Comparison of ENCODE assay signal across 13 cellular contexts in the genomic region with DNA sequence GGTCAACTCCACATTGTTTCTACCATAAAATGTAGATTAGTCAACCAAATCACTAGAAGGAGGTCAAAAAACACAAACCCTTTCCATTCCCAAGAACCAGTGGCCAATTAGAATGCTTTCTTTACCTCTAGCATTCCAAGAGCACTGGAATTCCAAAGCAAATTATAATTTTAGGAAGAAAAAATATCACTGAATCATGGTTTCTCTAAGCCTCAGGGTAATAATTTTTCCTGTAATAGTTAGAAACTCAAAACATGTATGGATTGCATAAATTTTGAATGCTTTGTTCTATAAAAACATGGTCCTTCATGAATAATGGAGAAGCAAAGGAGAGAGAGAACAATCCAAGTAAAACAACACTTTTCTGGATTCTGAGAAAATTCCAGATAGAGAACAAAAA. TPM values are rescaled to one million over a fixed set of nuclear protein-coding genes. Genes with fewer than 3 reads are reported as not detected.
DNase-seq lines count a peak whose midpoint lies in the region; ATAC-seq and TF ChIP-seq lines count a peak whose summit lies in the region.
"Had no signal": no experiment of that assay in that cellular context is flagged by ENCODE, and none has a peak within 500 bp of the region (broad histone marks: within the 10 kb centered on the region; RNA-seq: fewer than 3 reads in every experiment).

No MANE protein-coding gene starts in this region.

- POLR2A ChIA-PET in activated CD8-positive, alpha-beta T cell treated with anti-CD3 and anti-CD28 coated beads for 36 hours (lab: Charles Lee) = interaction anchor here (1.4 to 2.6 kb wide), 3 partner anchors 10 to 12 kb away, joined by 5 to 10 read pairs (median 5); no protein-coding TSS in a partner anchor
- POLR2A ChIA-PET in activated CD8-positive, alpha-beta T cell treated with anti-CD3 and anti-CD28 coated beads, Interleukin-2, amount 10 ng/mL, durations not matched to agents 7 days and 5 days (lab: Charles Lee) = interaction anchor here (1.1 kb wide), 1 partner anchor 15 kb away, joined by 3 read pairs; no protein-coding TSS in a partner anchor
- POLR2A ChIA-PET in CD4-positive, alpha-beta T cell (lab: Charles Lee) = interaction anchor here (0.8 to 1.3 kb wide), 2 partner anchors 11 to 43 kb away, joined by 3 read pairs; no protein-coding TSS in a partner anchor
- POLR2A ChIA-PET in naive thymus-derived CD8-positive, alpha-beta T cell (lab: Charles Lee) = interaction anchor here (1.9 to 3.2 kb wide), 2 partner anchors 10 to 13 kb away, joined by 13 read pairs; no protein-coding TSS in a partner anchor

- H3K4me1 ChIP-seq in heart right ventricle = no peaks in the 10 kb centered on the region
- H3K4me1 ChIP-seq: A549 had no signal

- peaks cover 82% of the 10 kb centered on the region for H3K4me1 Mint-ChIP-seq in activated CD8-positive, alpha-beta T cell treated with anti-CD3 and anti-CD28 coated beads for 36 hours (ENCODE audit: low read depth)
- H3K4me1 Mint-ChIP-seq in activated CD8-positive, alpha-beta T cell treated with anti-CD3 and anti-CD28 coated beads, Interleukin-2, amount 10 ng/mL, durations not matched to agents 7 days and 5 days (ENCODE audit: low read depth) = peaks cover 74% of the 10 kb centered on the region
- peaks cover 90% of the 10 kb centered on the region for H3K4me1 Mint-ChIP-seq in CD4-positive, alpha-beta T cell (ENCODE audit: low read depth)
- H3K4me1 Mint-ChIP-seq in activated T-helper 1 cell treated with anti-CD3 and anti-CD28 coated beads, Interleukin-12 subunit alpha, Interleukin-12 subunit beta, Interleukin-2, Interleukin-4 antibody, amounts not matched to agents 30 ng/mL and 10 ng/mL and 1 ng/mL, durations not matched to agents 14 hours and 24 hours and 36 hours (ENCODE audit: low read depth) = peaks cover 64% of the 10 kb centered on the region
- peaks cover 42 to 89% (median 87%) of the 10 kb centered on the region in 4 donors for H3K4me1 Mint-ChIP-seq in naive thymus-derived CD8-positive, alpha-beta T cell

- TF ChIP-seq CTCF in activated CD8-positive, alpha-beta T cell treated with anti-CD3 and anti-CD28 coated beads for 36 hours (IDR thresholded peaks at IDR 0.05) = no peak
- TF ChIP-seq CTCF in CD4-positive, alpha-beta T cell (IDR thresholded peaks at IDR 0.05) = no peak
- no peak for TF ChIP-seq CTCF in heart right ventricle (IDR thresholded peaks at IDR 0.05)

- no peaks in the 10 kb centered on the region for H3K9me3 ChIP-seq in CD4-positive, alpha-beta T cell (ENCODE audit: control insufficient read depth, low read length)
- H3K9me3 ChIP-seq in heart right ventricle = no peaks in the 10 kb centered on the region
- H3K9me3 ChIP-seq: A549 had no signal

- no peak for DNase-seq in activated CD8-positive, alpha-beta T cell treated with anti-CD3 and anti-CD28 coated beads for 36 hours
- DNase-seq in activated CD8-positive, alpha-beta T cell treated with anti-CD3 and anti-CD28 coated beads, Interleukin-2, amount 10 ng/mL, durations not matched to agents 7 days and 5 days = no peak
- DNase-seq in CD4-positive, alpha-beta T cell = no peak
- no peak for DNase-seq in activated T-helper 1 cell treated with anti-CD3 and anti-CD28 coated beads, Interleukin-12 subunit alpha, Interleukin-12 subunit beta, Interleukin-2, Interleukin-4 antibody, amounts not matched to agents 30 ng/mL and 10 ng/mL and 1 ng/mL, durations not matched to agents 14 hours and 24 hours and 36 hours (ENCODE audit: low spot score)
- no peak for DNase-seq in naive thymus-derived CD8-positive, alpha-beta T cell
- no peak for DNase-seq in NCI-H1436 (lab: John Stamatoyannopoulos, UW)
- no peak for DNase-seq in heart right ventricle
- DNase-seq: KG1, NCI-H1048, NCI-H226, NCI-H526 had no signal

- H3K4me3 Mint-ChIP-seq in activated CD8-positive, alpha-beta T cell treated with anti-CD3 and anti-CD28 coated beads for 36 hours = peak overlapping the region; percentile 23
- H3K4me3 Mint-ChIP-seq in activated CD8-positive, alpha-beta T cell treated with anti-CD3 and anti-CD28 coated beads, Interleukin-2, amount 10 ng/mL, durations not matched to agents 7 days and 5 days = no peak overlapping the region
- peak overlapping the region; percentile 13 for H3K4me3 Mint-ChIP-seq in CD4-positive, alpha-beta T cell
- no peak overlapping the region for H3K4me3 Mint-ChIP-seq in activated T-helper 1 cell treated with anti-CD3 and anti-CD28 coated beads, Interleukin-12 subunit alpha, Interleukin-12 subunit beta, Interleukin-2, Interleukin-4 antibody, amounts not matched to agents 30 ng/mL and 10 ng/mL and 1 ng/mL, durations not matched to agents 14 hours and 24 hours and 36 hours
- peak overlapping the region; percentile 6 to 84 (median 64) for H3K4me3 Mint-ChIP-seq in naive thymus-derived CD8-positive, alpha-beta T cell

- no peak for ATAC-seq in activated CD8-positive, alpha-beta T cell treated with anti-CD3 and anti-CD28 coated beads for 36 hours
- ATAC-seq in activated CD8-positive, alpha-beta T cell treated with anti-CD3 and anti-CD28 coated beads, Interleukin-2, amount 10 ng/mL, durations not matched to agents 7 days and 5 days = no peak
- no peak for ATAC-seq in CD4-positive, alpha-beta T cell (ENCODE audit: poor library complexity)
- ATAC-seq in naive thymus-derived CD8-positive, alpha-beta T cell = no peak
- ATAC-seq in HG03139 (IDR thresholded peaks at IDR 0.05; ENCODE audit: unreplicated experiment) (no peak), heart right ventricle (no peak)
- ATAC-seq: A549 had no signal

- H3K9me3 Mint-ChIP-seq in activated CD8-positive, alpha-beta T cell treated with anti-CD3 and anti-CD28 coated beads for 36 hours = peaks cover 5% of the 10 kb centered on the region
- H3K9me3 Mint-ChIP-seq in activated CD8-positive, alpha-beta T cell treated with anti-CD3 and anti-CD28 coated beads, Interleukin-2, amount 10 ng/mL, durations not matched to agents 7 days and 5 days (ENCODE audit: insufficient read depth) = no peaks in the 10 kb centered on the region
- no peaks in the 10 kb centered on the region for H3K9me3 Mint-ChIP-seq in CD4-positive, alpha-beta T cell
- peaks cover 4% of the 10 kb centered on the region for H3K9me3 Mint-ChIP-seq in activated T-helper 1 cell treated with anti-CD3 and anti-CD28 coated beads, Interleukin-12 subunit alpha, Interleukin-12 subunit beta, Interleukin-2, Interleukin-4 antibody, amounts not matched to agents 30 ng/mL and 10 ng/mL and 1 ng/mL, durations not matched to agents 14 hours and 24 hours and 36 hours
- H3K9me3 Mint-ChIP-seq in naive thymus-derived CD8-positive, alpha-beta T cell = no peaks in the 10 kb centered on the region

- CTCF ChIA-PET in activated CD8-positive, alpha-beta T cell treated with anti-CD3 and anti-CD28 coated beads for 36 hours (lab: Charles Lee) = interaction anchor here (1.2 to 2.2 kb wide), 3 partner anchors 10 to 17 kb away, joined by 3 to 9 read pairs (median 6); no protein-coding TSS in a partner anchor
- CTCF ChIA-PET in activated CD8-positive, alpha-beta T cell treated with anti-CD3 and anti-CD28 coated beads, Interleukin-2, amount 10 ng/mL, durations not matched to agents 7 days and 5 days (lab: Charles Lee) = interaction anchor here (0.7 to 1.2 kb wide), 2 partner anchors 14 to 22 kb away, joined by 3 read pairs; no protein-coding TSS in a partner anchor
- CTCF ChIA-PET in CD4-positive, alpha-beta T cell (lab: Charles Lee) = no interaction called here

- peak overlapping the region; percentile 60 for H3K27ac ChIP-seq in CD4-positive, alpha-beta T cell (ENCODE audit: low read depth, low read length)
- no peak overlapping the region for H3K27ac ChIP-seq in heart right ventricle
- H3K27ac ChIP-seq: A549 had no signal

- intact Hi-C loops in activated CD8-positive, alpha-beta T cell treated with anti-CD3 and anti-CD28 coated beads for 36 hours (cut with micrococcal nuclease) = no loop called here
- intact Hi-C loops in CD4-positive, alpha-beta T cell (cut with DNase I, micrococcal nuclease) = no loop called here
- intact Hi-C loops in activated T-helper 1 cell treated with anti-CD3 and anti-CD28 coated beads, Interleukin-12 subunit alpha, Interleukin-12 subunit beta, Interleukin-2, Interleukin-4 antibody, amounts not matched to agents 30 ng/mL and 10 ng/mL and 1 ng/mL, durations not matched to agents 14 hours and 24 hours and 36 hours (cut with micrococcal nuclease) = no loop called here
- intact Hi-C loops in heart right ventricle (cut with DNase I) = no loop called here

- H3K27ac Mint-ChIP-seq in activated CD8-positive, alpha-beta T cell treated with anti-CD3 and anti-CD28 coated beads for 36 hours = peak overlapping the region; percentile 92
- no peak overlapping the region for H3K27ac Mint-ChIP-seq in activated CD8-positive, alpha-beta T cell treated with anti-CD3 and anti-CD28 coated beads, Interleukin-2, amount 10 ng/mL, durations not matched to agents 7 days and 5 days
- peak overlapping the region; percentile 98 for H3K27ac Mint-ChIP-seq in CD4-positive, alpha-beta T cell
- peak overlapping the region; percentile 14 for H3K27ac Mint-ChIP-seq in activated T-helper 1 cell treated with anti-CD3 and anti-CD28 coated beads, Interleukin-12 subunit alpha, Interleukin-12 subunit beta, Interleukin-2, Interleukin-4 antibody, amounts not matched to agents 30 ng/mL and 10 ng/mL and 1 ng/mL, durations not matched to agents 14 hours and 24 hours and 36 hours
- H3K27ac Mint-ChIP-seq in naive thymus-derived CD8-positive, alpha-beta T cell = peak overlapping the region; percentile 70 to 95 (median 88)

- H3K36me3 Mint-ChIP-seq in activated CD8-positive, alpha-beta T cell treated with anti-CD3 and anti-CD28 coated beads for 36 hours (ENCODE audit: low read depth) = peaks cover 61% of the 10 kb centered on the region
- H3K36me3 Mint-ChIP-seq in activated CD8-positive, alpha-beta T cell treated with anti-CD3 and anti-CD28 coated beads, Interleukin-2, amount 10 ng/mL, durations not matched to agents 7 days and 5 days (ENCODE audit: low read depth) = peaks cover 75% of the 10 kb centered on the region
- H3K36me3 Mint-ChIP-seq in CD4-positive, alpha-beta T cell (ENCODE audit: low read depth) = peaks cover 95% of the 10 kb centered on the region
- H3K36me3 Mint-ChIP-seq in activated T-helper 1 cell treated with anti-CD3 and anti-CD28 coated beads, Interleukin-12 subunit alpha, Interleukin-12 subunit beta, Interleukin-2, Interleukin-4 antibody, amounts not matched to agents 30 ng/mL and 10 ng/mL and 1 ng/mL, durations not matched to agents 14 hours and 24 hours and 36 hours (ENCODE audit: low read depth) = peaks cover 48% of the 10 kb centered on the region
- H3K36me3 Mint-ChIP-seq in naive thymus-derived CD8-positive, alpha-beta T cell = peaks cover 8 to 86% (median 37%) of the 10 kb centered on the region in 3 donors

- H3K27me3 Mint-ChIP-seq in activated CD8-positive, alpha-beta T cell treated with anti-CD3 and anti-CD28 coated beads for 36 hours = no peaks in the 10 kb centered on the region
- H3K27me3 Mint-ChIP-seq in activated CD8-positive, alpha-beta T cell treated with anti-CD3 and anti-CD28 coated beads, Interleukin-2, amount 10 ng/mL, durations not matched to agents 7 days and 5 days (ENCODE audit: low read depth) = no peaks in the 10 kb centered on the region
- H3K27me3 Mint-ChIP-seq in CD4-positive, alpha-beta T cell = no peaks in the 10 kb centered on the region
- H3K27me3 Mint-ChIP-seq in activated T-helper 1 cell treated with anti-CD3 and anti-CD28 coated beads, Interleukin-12 subunit alpha, Interleukin-12 subunit beta, Interleukin-2, Interleukin-4 antibody, amounts not matched to agents 30 ng/mL and 10 ng/mL and 1 ng/mL, durations not matched to agents 14 hours and 24 hours and 36 hours (ENCODE audit: insufficient read depth) = no peaks in the 10 kb centered on the region
- no peaks in the 10 kb centered on the region for H3K27me3 Mint-ChIP-seq in naive thymus-derived CD8-positive, alpha-beta T cell

- no peaks in the 10 kb centered on the region for H3K36me3 ChIP-seq in heart right ventricle

- H3K27me3 ChIP-seq in CD4-positive, alpha-beta T cell (ENCODE audit: control insufficient read depth, insufficient read depth, low read length) = no peaks in the 10 kb centered on the region
- H3K27me3 ChIP-seq in heart right ventricle = peaks cover 0 to 7% (median 0%) of the 10 kb centered on the region in 7 donors

- H3K4me3 ChIP-seq in heart right ventricle = no peak overlapping the region
- H3K4me3 ChIP-seq: A549 had no signal

RNA-seq across cellular contexts. Expression of a gene that starts 39.5 kb away (rescaled TPM):
- total RNA-seq in activated CD8-positive, alpha-beta T cell treated with anti-CD3 and anti-CD28 coated beads for 36 hours = 100 to 1,000 TPM; 178 to 182 TPM
- 100 to 1,000 TPM; 205 to 246 TPM for total RNA-seq in activated CD8-positive, alpha-beta T cell treated with anti-CD3 and anti-CD28 coated beads, Interleukin-2, amount 10 ng/mL, durations not matched to agents 7 days and 5 days
- 100 to 1,000 TPM; 409 to 438 TPM for total RNA-seq in CD4-positive, alpha-beta T cell
- 133 and 139 TPM in 2 replicates for total RNA-seq in activated T-helper 1 cell treated with anti-CD3 and anti-CD28 coated beads, Interleukin-12 subunit alpha, Interleukin-12 subunit beta, Interleukin-2, Interleukin-4 antibody, amounts not matched to agents 30 ng/mL and 10 ng/mL and 1 ng/mL, durations not matched to agents 14 hours and 24 hours and 36 hours
- total RNA-seq in naive thymus-derived CD8-positive, alpha-beta T cell = 100 to 1,000 TPM; 828 to 859 TPM
- polyA plus RNA-seq in naive thymus-derived CD8-positive, alpha-beta T cell = 100 to 1,000 TPM; 400 to 836 (median 554) TPM
- 1 to 10 TPM in 4 of 10 donors, under 1 TPM in 5, not detected in 1; 0.35 to 4.6 (median 0.90) TPM for total RNA-seq in heart right ventricle
- polyA plus RNA-seq in heart right ventricle = under 1 TPM; 0.22 to 0.68 TPM
- polyA plus RNA-seq: A549 had no signal

Comparison
In these comparisons a context has a peak if more than half of its experiments do, and no peak if none do; other contexts are left out.
1. H3K4me3 Mint-ChIP-seq: peak in activated CD8-positive, alpha-beta T cell treated with anti-CD3 and anti-CD28 coated beads for 36 hours (single experiment), CD4-positive, alpha-beta T cell (single experiment) and naive thymus-derived CD8-positive, alpha-beta T cell (10 of 10); none in activated CD8-positive, alpha-beta T cell treated with anti-CD3 and anti-CD28 coated beads, Interleukin-2, amount 10 ng/mL, durations not matched to agents 7 days and 5 days (single experiment) and activated T-helper 1 cell treated with anti-CD3 and anti-CD28 coated beads, Interleukin-12 subunit alpha, Interleukin-12 subunit beta, Interleukin-2, Interleukin-4 antibody, amounts not matched to agents 30 ng/mL and 10 ng/mL and 1 ng/mL, durations not matched to agents 14 hours and 24 hours and 36 hours (single experiment).
2. RNA of a gene that starts 39.5 kb away (total RNA-seq): 828 to 859 TPM in naive thymus-derived CD8-positive, alpha-beta T cell, 409 to 438 TPM in CD4-positive, alpha-beta T cell, 205 to 246 TPM in activated CD8-positive, alpha-beta T cell treated with anti-CD3 and anti-CD28 coated beads, Interleukin-2, amount 10 ng/mL, durations not matched to agents 7 days and 5 days, 178 to 182 TPM in activated CD8-positive, alpha-beta T cell treated with anti-CD3 and anti-CD28 coated beads for 36 hours and 133 to 139 TPM in activated T-helper 1 cell treated with anti-CD3 and anti-CD28 coated beads, Interleukin-12 subunit alpha, Interleukin-12 subunit beta, Interleukin-2, Interleukin-4 antibody, amounts not matched to agents 30 ng/mL and 10 ng/mL and 1 ng/mL, durations not matched to agents 14 hours and 24 hours and 36 hours; 0.35 to 4.6 TPM in heart right ventricle; every median in the first group is over 10 times any median in the second.